ENCODE assay signal across 8 cellular contexts in genomic region chr3:141412936-141413354, GRCh38. TPM values are rescaled to one million over a fixed set of nuclear protein-coding genes. Genes with fewer than 3 reads are reported as not detected.
A peak's percentile ranks its signal among the peaks of the same experiment; 100 is the strongest.
DNase-seq lines count a peak whose midpoint lies in the region; ATAC-seq and TF ChIP-seq lines count a peak whose summit lies in the region.

No MANE protein-coding gene starts in this region.

- TF ChIP-seq CTCF in ascending aorta (IDR thresholded peaks at IDR 0.05): no peak

- H3K27ac ChIP-seq in ascending aorta (peak overlapping the region; percentile 92 to 99), skeletal muscle tissue (ENCODE audit: low read depth, low read length) (peak overlapping the region; percentile 97)

- peak overlapping the region; percentile 73 to 89 (median 86) for H3K9ac ChIP-seq in skeletal muscle tissue (ENCODE audit: low read depth in 1 of 3, low read length in 3 of 3)

- H3K36me3 ChIP-seq in ascending aorta (peaks cover 12 to 31% of the 10 kb centered on the region in 2 donors), skeletal muscle tissue (ENCODE audit: control insufficient read depth in 3 of 3, insufficient read depth in 3 of 3, low read length in 3 of 3) (peaks cover 9 to 21% (median 19%) of the 10 kb centered on the region in 3 donors)

- DNase-seq in NCI-H146 treated with DMSO at 0.1 percent for 48 hours (lab: John Stamatoyannopoulos, UW; ENCODE audit: unreplicated experiment) (peak; percentile 45), ascending aorta (ENCODE audit: low spot score in 2 of 2) (peak; percentile 64 to 97), inferior parietal cortex (ENCODE audit: extremely low spot score) (peak; percentile 82), NOMO-1 treated with dmso at 0.1 percent for 144 hours (lab: John Stamatoyannopoulos, UW; ENCODE audit: unreplicated experiment) (no peak), cortex of kidney (lab: John Stamatoyannopoulos, UW) (no peak), hepatic stellate cell (ENCODE audit: low spot score) (no peak)

- H3K4me1 ChIP-seq in ascending aorta (peaks cover 12 to 67% of the 10 kb centered on the region in 2 donors), skeletal muscle tissue (ENCODE audit: control insufficient read depth in 3 of 3, insufficient read depth in 3 of 3, low read length in 3 of 3) (peaks cover 49 to 60% (median 50%) of the 10 kb centered on the region in 3 donors)

- H3K4me3 ChIP-seq in ascending aorta (peak overlapping the region; percentile 43 to 54), skeletal muscle tissue (ENCODE audit: low read length in 3 of 3) (peak overlapping the region; percentile 36 to 67 (median 46))

- intact Hi-C loops in ascending aorta (cut with DNase I): loop anchor here (1.0 to 2.0 kb wide), 3 partner anchors 28 to 52 kb away; partner anchors contain the start of gene ZBTB38

- no peaks in the 10 kb centered on the region for H3K27me3 ChIP-seq in ascending aorta
- H3K27me3 ChIP-seq in skeletal muscle tissue (ENCODE audit: control insufficient read depth in 3 of 3, insufficient read depth in 3 of 3, low read length in 3 of 3): no peaks in the 10 kb centered on the region

- H3K9me3 ChIP-seq in ascending aorta: no peaks in the 10 kb centered on the region
- H3K9me3 ChIP-seq in skeletal muscle tissue (ENCODE audit: control insufficient read depth in 3 of 3, low read length in 3 of 3): no peaks in the 10 kb centered on the region

- no peak for ATAC-seq in GM19455 (IDR thresholded peaks at IDR 0.05; ENCODE audit: unreplicated experiment)

RNA-seq across cellular contexts. Expression of gene ZBTB38, which starts 44.6 kb away (rescaled TPM):
- total RNA-seq in ascending aorta: 101 TPM
- 29.7 TPM for total RNA-seq in skeletal muscle tissue

Comparison
In these comparisons a context has a peak if more than half of its experiments do, and no peak if none do; other contexts are left out.
1. DNase-seq: peak in NCI-H146 treated with DMSO at 0.1 percent for 48 hours (single experiment), ascending aorta (2 of 2) and inferior parietal cortex (single experiment); none in NOMO-1 treated with dmso at 0.1 percent for 144 hours (single experiment), cortex of kidney (single experiment) and hepatic stellate cell (single experiment).